In genomic region chr7:157125376-157126223, GRCh38 we compare ENCODE assay signal across 18 cellular contexts. TPM values are rescaled to one million over a fixed set of nuclear protein-coding genes. Genes with fewer than 3 reads are reported as not detected.
DNase-seq lines count a peak whose midpoint lies in the region; ATAC-seq and TF ChIP-seq lines count a peak whose summit lies in the region.
"Had no signal": no experiment of that assay in that cellular context is flagged by ENCODE, and none has a peak within 500 bp of the region (broad histone marks: within the 10 kb centered on the region; RNA-seq: fewer than 3 reads in every experiment).

No MANE protein-coding gene starts in this region.

- H3K27me3 Mint-ChIP-seq in MCF 10A (ENCODE audit: insufficient read depth, unreplicated experiment) (peaks cover 14% of the 10 kb centered on the region), endodermal cell (ENCODE audit: insufficient read depth) (peaks cover 9% of the 10 kb centered on the region)
- H3K27me3 Mint-ChIP-seq in CD4-positive, alpha-beta memory T cell = peaks cover 10 to 13% of the 10 kb centered on the region in 2 donors

- no peak for DNase-seq in mammary epithelial cell
- no peak for DNase-seq in MCF 10A (ENCODE audit: unreplicated experiment)
- DNase-seq in Karpas-422 = peak; percentile 42
- DNase-seq in endodermal cell = no peak
- DNase-seq in upper lobe of right lung = no peak
- DNase-seq in NCI-H2081 (lab: John Stamatoyannopoulos, UW) = no peak
- DNase-seq in NCI-H1436 (lab: John Stamatoyannopoulos, UW) = no peak
- DNase-seq in CD4-positive, alpha-beta memory T cell = no peak
- DNase-seq: 8988T; CD8-positive, alpha-beta memory T cell; MG63; NCI-H1048; NCI-H1436 treated with DMSO at 0.1 percent for 48 hours; NCI-H2081 treated with DMSO at 0.1 percent for 48 hours; NCI-H446 treated with DMSO at 0.1 percent for 48 hours; NCI-H748 treated with DMSO at 0.1 percent for 48 hours had no signal

- H3K4me1 Mint-ChIP-seq in MCF 10A (ENCODE audit: insufficient read depth, unreplicated experiment) (no peaks in the 10 kb centered on the region), endodermal cell (peaks cover 6% of the 10 kb centered on the region)
- no peaks in the 10 kb centered on the region for H3K4me1 Mint-ChIP-seq in CD4-positive, alpha-beta memory T cell
- H3K4me1 Mint-ChIP-seq: CD8-positive, alpha-beta memory T cell had no signal

- no peaks in the 10 kb centered on the region for H3K9me2 ChIP-seq in Karpas-422 (replicated peaks; ENCODE audit: insufficient read depth, low read length)

- no peaks in the 10 kb centered on the region for H3K36me3 ChIP-seq in mammary epithelial cell (ENCODE audit: insufficient read depth, low read length)
- no peaks in the 10 kb centered on the region for H3K36me3 ChIP-seq in Karpas-422 (ENCODE audit: insufficient read depth, low read length)
- no peaks in the 10 kb centered on the region for H3K36me3 ChIP-seq in endodermal cell (ENCODE audit: control insufficient read depth, insufficient read depth, low read length)
- H3K36me3 ChIP-seq in upper lobe of right lung = no peaks in the 10 kb centered on the region
- no peaks in the 10 kb centered on the region for H3K36me3 ChIP-seq in CD4-positive, alpha-beta memory T cell (ENCODE audit: insufficient read depth, low read length)
- H3K36me3 ChIP-seq: MG63 had no signal

- H3K27me3 ChIP-seq in mammary epithelial cell (ENCODE audit: insufficient read depth, low read length) = no peaks in the 10 kb centered on the region
- H3K27me3 ChIP-seq in Karpas-422 (ENCODE audit: low read length) = no peaks in the 10 kb centered on the region
- no peaks in the 10 kb centered on the region for H3K27me3 ChIP-seq in endodermal cell (ENCODE audit: control insufficient read depth, insufficient read depth, low read length, poor library complexity, severe bottlenecking)
- peaks cover 15% of the 10 kb centered on the region for H3K27me3 ChIP-seq in upper lobe of right lung
- no peaks in the 10 kb centered on the region for H3K27me3 ChIP-seq in CD4-positive, alpha-beta memory T cell (ENCODE audit: insufficient read depth, low read length)
- H3K27me3 ChIP-seq: MG63 had no signal

- no TSS peak for BruUV-seq in mammary epithelial cell (replicated peaks; lab: Mats Ljungman, UMichigan)
- no TSS peak for BruUV-seq in MCF 10A (replicated peaks; lab: Mats Ljungman, UMichigan)

- H3K4me3 ChIP-seq in mammary epithelial cell (replicated peaks in 1 of 3; ENCODE audit: insufficient read depth in 1 of 3, low read depth in 2 of 3, low read length in 3 of 3) (no peak overlapping the region), Karpas-422 (ENCODE audit: low read length) (no peak overlapping the region), endodermal cell (ENCODE audit: low read length) (no peak overlapping the region), upper lobe of right lung (no peak overlapping the region)
- no peak overlapping the region for H3K4me3 ChIP-seq in CD4-positive, alpha-beta memory T cell (ENCODE audit: low read length in 2 of 2)
- H3K4me3 ChIP-seq: MG63, SK-N-MC had no signal

- in situ Hi-C loops in mammary epithelial cell (cut with MboI; ENCODE audit: low sequenced_read_pairs in 2 of 2) = no loop called here

- intact Hi-C loops in mammary epithelial cell (cut with micrococcal nuclease) = no loop called here
- intact Hi-C loops in MCF 10A (cut with micrococcal nuclease) = no loop called here
- intact Hi-C loops in upper lobe of right lung (cut with DNase I) = no loop called here
- intact Hi-C loops in CD4-positive, alpha-beta memory T cell (cut with micrococcal nuclease) = no loop called here

- H3K9me3 ChIP-seq in mammary epithelial cell (replicated peaks; ENCODE audit: insufficient read depth, low read length) = no peaks in the 10 kb centered on the region
- H3K9me3 ChIP-seq in Karpas-422 (ENCODE audit: low read length) = no peaks in the 10 kb centered on the region
- no peaks in the 10 kb centered on the region for H3K9me3 ChIP-seq in endodermal cell (ENCODE audit: control insufficient read depth, low read length)
- H3K9me3 ChIP-seq in upper lobe of right lung = no peaks in the 10 kb centered on the region
- H3K9me3 ChIP-seq in CD4-positive, alpha-beta memory T cell (ENCODE audit: control insufficient read depth in 1 of 2, low read length in 2 of 2) = no peaks in the 10 kb centered on the region
- H3K9me3 ChIP-seq: MG63 had no signal

- 56% methylated on average over 20 of the region's 26 CpGs for WGBS in mammary epithelial cell (ENCODE audit: low coverage, missing lambda C conversion rate)
- WGBS in endodermal cell (ENCODE audit: insufficient coverage in 1 of 2, insufficient read length in 1 of 2), 2 experiments = 89 to 92% methylated on average over 15 to 26 of the region's 26 CpGs

- H3K4me3 Mint-ChIP-seq in MCF 10A (ENCODE audit: unreplicated experiment) (no peak overlapping the region), endodermal cell (no peak overlapping the region)
- no peak overlapping the region for H3K4me3 Mint-ChIP-seq in CD4-positive, alpha-beta memory T cell
- H3K4me3 Mint-ChIP-seq: CD8-positive, alpha-beta memory T cell had no signal

- peaks cover 6% of the 10 kb centered on the region for H3K4me1 ChIP-seq in mammary epithelial cell (ENCODE audit: insufficient read depth, low read length)
- peaks cover 9% of the 10 kb centered on the region for H3K4me1 ChIP-seq in Karpas-422 (ENCODE audit: low read length)
- no peaks in the 10 kb centered on the region for H3K4me1 ChIP-seq in endodermal cell (ENCODE audit: control insufficient read depth, insufficient read depth, low read length)
- no peaks in the 10 kb centered on the region for H3K4me1 ChIP-seq in upper lobe of right lung
- no peaks in the 10 kb centered on the region for H3K4me1 ChIP-seq in CD4-positive, alpha-beta memory T cell (ENCODE audit: insufficient read depth, low read length)

- H3K27ac Mint-ChIP-seq in MCF 10A (ENCODE audit: low read depth, unreplicated experiment) (no peak overlapping the region), endodermal cell (peak overlapping the region; percentile 13)
- no peak overlapping the region for H3K27ac Mint-ChIP-seq in CD4-positive, alpha-beta memory T cell
- H3K27ac Mint-ChIP-seq: CD8-positive, alpha-beta memory T cell had no signal

- H3K79me2 ChIP-seq in mammary epithelial cell (ENCODE audit: insufficient read depth, low read length) (no peaks in the 10 kb centered on the region), Karpas-422 (ENCODE audit: low read length) (no peaks in the 10 kb centered on the region)

- H3K9me3 Mint-ChIP-seq in MCF 10A (ENCODE audit: unreplicated experiment) (no peaks in the 10 kb centered on the region), endodermal cell (no peaks in the 10 kb centered on the region)
- no peaks in the 10 kb centered on the region for H3K9me3 Mint-ChIP-seq in CD4-positive, alpha-beta memory T cell
- H3K9me3 Mint-ChIP-seq: CD8-positive, alpha-beta memory T cell had no signal

- H3K27ac ChIP-seq in mammary epithelial cell (ENCODE audit: insufficient read depth, low read depth, low read length) (no peak overlapping the region), Karpas-422 (ENCODE audit: low read length) (no peak overlapping the region), endodermal cell (ENCODE audit: low read depth, low read length) (no peak overlapping the region), upper lobe of right lung (no peak overlapping the region)
- no peak overlapping the region for H3K27ac ChIP-seq in CD4-positive, alpha-beta memory T cell (ENCODE audit: low read depth, low read length)
- H3K27ac ChIP-seq: SK-N-MC had no signal

- H4K20me1 ChIP-seq in mammary epithelial cell (ENCODE audit: insufficient read depth, low read length) (no peaks in the 10 kb centered on the region), Karpas-422 (ENCODE audit: insufficient read depth, low read depth, low read length) (no peaks in the 10 kb centered on the region)

- H3K36me3 Mint-ChIP-seq in MCF 10A (ENCODE audit: insufficient read depth, unreplicated experiment) (no peaks in the 10 kb centered on the region), endodermal cell (ENCODE audit: low read depth) (no peaks in the 10 kb centered on the region)
- no peaks in the 10 kb centered on the region for H3K36me3 Mint-ChIP-seq in CD4-positive, alpha-beta memory T cell
- H3K36me3 Mint-ChIP-seq: CD8-positive, alpha-beta memory T cell had no signal

- TF ChIP-seq CTCF in mammary epithelial cell (conservative IDR thresholded peaks at IDR 0.05 in 1 of 2, IDR thresholded peaks at IDR 0.05 in 1 of 2; ENCODE audit: extremely low read depth in 1 of 2, insufficient read depth in 1 of 2, low read depth in 1 of 2, low read length in 2 of 2) (no peak), MCF 10A (IDR thresholded peaks at IDR 0.05; ENCODE audit: unreplicated experiment) (no peak), endodermal cell (conservative IDR thresholded peaks at IDR 0.05) (no peak), upper lobe of right lung (IDR thresholded peaks at IDR 0.05) (no peak)

- POLR2A ChIA-PET in MCF 10A (lab: Yijun Ruan, JAX) = interaction anchor here (0.7 to 1.0 kb wide), 2 partner anchors 11 to 1462 kb away, joined by 3 read pairs; no protein-coding TSS in a partner anchor
- POLR2A ChIA-PET in CD4-positive, alpha-beta memory T cell (lab: Charles Lee; ENCODE audit: partially characterized antibody) = no interaction called here

- dilution Hi-C loops in mammary epithelial cell (cut with HindIII; ENCODE audit: low sequenced_read_pairs) = no loop called here

- H2AFZ ChIP-seq in mammary epithelial cell (ENCODE audit: low read depth, low read length) (peak overlapping the region; percentile 88), Karpas-422 (ENCODE audit: low read length) (no peak overlapping the region)

- H3K4me2 ChIP-seq in mammary epithelial cell (ENCODE audit: insufficient read depth, low read depth, low read length) (peak overlapping the region; percentile 19), Karpas-422 (ENCODE audit: low read depth, low read length, poor library complexity, severe bottlenecking) (no peak overlapping the region)

- peak; percentile 20 for ATAC-seq in upper lobe of right lung
- ATAC-seq: Right ventricle myocardium inferior had no signal

- H3K9ac ChIP-seq in mammary epithelial cell (ENCODE audit: insufficient read depth, low read length) (no peak overlapping the region), Karpas-422 (ENCODE audit: low read length) (no peak overlapping the region), endodermal cell (ENCODE audit: extremely low read depth, low read length, poor library complexity, severe bottlenecking) (no peak overlapping the region)

- CTCF ChIA-PET in mammary epithelial cell (lab: Charles Lee; ENCODE audit: low non-redundant PET) (no interaction called here), MCF 10A (lab: Yijun Ruan, JAX) (interaction anchor here (0.6 kb wide), 2 partner anchors 98 to 515 kb away, joined by 3 read pairs; no protein-coding TSS in a partner anchor)
- CTCF ChIA-PET in CD4-positive, alpha-beta memory T cell (lab: Charles Lee; ENCODE audit: partially characterized antibody) = no interaction called here

RNA-seq across cellular contexts. Expression of gene UBE3C, which starts 13.1 kb away (rescaled TPM):
- total RNA-seq in mammary epithelial cell = 100 to 1,000 TPM; 108 to 109 TPM
- polyA plus RNA-seq in mammary epithelial cell = 78.8 TPM
- 104 TPM for polyA minus RNA-seq in mammary epithelial cell
- total RNA-seq in MCF 10A (2022) = 61.9 and 72.8 TPM in 2 replicates
- 55.2 and 84.8 TPM in 2 replicates for total RNA-seq in Karpas-422 (2014; rRNA removed; shearing (Covaris generic); ENCODE audit: low replicate concordance)
- total RNA-seq in endodermal cell = 10 to 100 TPM; 53.4 to 55.9 TPM
- polyA plus RNA-seq in endodermal cell (2013, experiment 1 of 2) = 31.4 TPM
- polyA plus RNA-seq in endodermal cell (2013, experiment 2 of 2) = 33.3 TPM
- 56.9 TPM for total RNA-seq in upper lobe of right lung
- 10 to 100 TPM; 57.5 to 59.7 TPM for total RNA-seq in CD4-positive, alpha-beta memory T cell
- 10 to 100 TPM; 32.6 to 36.2 TPM for polyA plus RNA-seq in CD4-positive, alpha-beta memory T cell
